Comparison of ENCODE assay signal across 1 cellular context in genomic region chr6:26339612-26340011, GRCh38.
TF ChIP-seq lines count a peak whose summit lies in the region.

No MANE protein-coding gene starts in this region.

TF ChIP-seq in HepG2, 621 proteins besides CTCF, POLR2A, EP300 and RAD21:
- TF ChIP-seq MAFK (conservative IDR thresholded peaks at IDR 0.05 in 1 of 2, IDR thresholded peaks at IDR 0.05 in 1 of 2; ENCODE audit: low read length in 2 of 2): peak; percentile 19 to 50; a peak in 2 of 4 replicates
- TF ChIP-seq GMEB2 (CRISPR knock-in tag; IDR thresholded peaks at IDR 0.05; ENCODE audit: low read depth): no peak
- TF ChIP-seq MAFF (IDR thresholded peaks at IDR 0.05; ENCODE audit: low read depth, low read length): 0 out of 2 replicates have a peak, but pooled peaks have one; percentile 26
- TF ChIP-seq, protein P1, sequence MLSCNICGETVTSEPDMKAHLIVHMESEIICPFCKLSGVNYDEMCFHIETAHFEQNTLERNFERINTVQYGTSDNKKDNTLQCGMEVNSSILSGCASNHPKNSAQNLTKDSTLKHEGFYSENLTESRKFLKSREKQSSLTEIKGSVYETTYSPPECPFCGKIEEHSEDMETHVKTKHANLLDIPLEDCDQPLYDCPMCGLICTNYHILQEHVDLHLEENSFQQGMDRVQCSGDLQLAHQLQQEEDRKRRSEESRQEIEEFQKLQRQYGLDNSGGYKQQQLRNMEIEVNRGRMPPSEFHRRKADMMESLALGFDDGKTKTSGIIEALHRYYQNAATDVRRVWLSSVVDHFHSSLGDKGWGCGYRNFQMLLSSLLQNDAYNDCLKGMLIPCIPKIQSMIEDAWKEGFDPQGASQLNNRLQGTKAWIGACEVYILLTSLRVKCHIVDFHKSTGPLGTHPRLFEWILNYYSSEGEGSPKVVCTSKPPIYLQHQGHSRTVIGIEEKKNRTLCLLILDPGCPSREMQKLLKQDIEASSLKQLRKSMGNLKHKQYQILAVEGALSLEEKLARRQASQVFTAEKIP (CRISPR knock-in tag; IDR thresholded peaks at IDR 0.05; ENCODE audit: borderline replicate concordance): no peak
- TF ChIP-seq NFIB (CRISPR knock-in tag; IDR thresholded peaks at IDR 0.05; ENCODE audit: borderline replicate concordance): no peak
- TF ChIP-seq ZBTB40 (IDR thresholded peaks at IDR 0.05): no peak
- no peak for TF ChIP-seq ZBTB40 (CRISPR knock-in tag; IDR thresholded peaks at IDR 0.05)
